In the genomic region with DNA sequence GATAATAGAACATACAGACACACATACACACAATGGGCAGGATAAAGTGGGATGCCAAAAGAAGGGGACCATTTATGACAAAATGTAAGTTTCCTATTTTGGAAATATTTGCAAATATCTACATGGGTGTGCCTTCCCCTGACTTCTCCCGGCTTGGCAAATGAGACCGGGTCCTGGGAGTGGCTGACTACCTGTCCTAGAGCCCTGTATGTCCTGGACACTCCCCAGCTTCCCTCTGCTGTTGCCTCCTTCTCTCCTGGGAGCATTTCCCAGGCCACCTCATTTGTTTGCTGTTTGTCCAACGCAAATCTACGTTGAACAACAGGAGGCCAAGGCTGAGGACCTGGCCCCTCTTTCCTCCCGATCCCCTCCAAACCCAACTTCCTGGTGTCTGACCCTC, we compare ENCODE assay signal across 19 cellular contexts. TPM values are rescaled to one million over a fixed set of nuclear protein-coding genes. Genes with fewer than 3 reads are reported as not detected.
DNase-seq lines count a peak whose midpoint lies in the region; ATAC-seq and TF ChIP-seq lines count a peak whose summit lies in the region.
"Had no signal": no experiment of that assay in that cellular context is flagged by ENCODE, and none has a peak within 500 bp of the region (broad histone marks: within the 10 kb centered on the region; RNA-seq: fewer than 3 reads in every experiment).

No MANE protein-coding gene starts in this region.

- peaks cover 4% of the 10 kb centered on the region for H3K4me1 Mint-ChIP-seq in activated naive CD8-positive, alpha-beta T cell treated with anti-CD3 and anti-CD28 coated beads, Interleukin-2, amount 10 ng/mL, durations not matched to agents 7 days and 5 days
- peaks cover 13% of the 10 kb centered on the region for H3K4me1 Mint-ChIP-seq in activated naive CD8-positive, alpha-beta T cell treated with anti-CD3 and anti-CD28 coated beads, Interleukin-2, amount 50 U/mL, for 24 hours
- H3K4me1 Mint-ChIP-seq in naive thymus-derived CD8-positive, alpha-beta T cell: peaks cover 17 to 43% (median 20%) of the 10 kb centered on the region in 4 donors
- H3K4me1 Mint-ChIP-seq: B cell had no signal

- H3K27ac Mint-ChIP-seq in activated naive CD8-positive, alpha-beta T cell treated with anti-CD3 and anti-CD28 coated beads, Interleukin-2, amount 10 ng/mL, durations not matched to agents 7 days and 5 days: no peak overlapping the region
- H3K27ac Mint-ChIP-seq in activated naive CD8-positive, alpha-beta T cell treated with anti-CD3 and anti-CD28 coated beads, Interleukin-2, amount 50 U/mL, for 24 hours: no peak overlapping the region
- peak overlapping the region in 7 of 10 donors; percentile 3 to 84 (median 43) for H3K27ac Mint-ChIP-seq in naive thymus-derived CD8-positive, alpha-beta T cell
- H3K27ac Mint-ChIP-seq: B cell, HFFc6 had no signal

- H2AFZ ChIP-seq in PC-3 (ENCODE audit: low read length): peak overlapping the region; percentile 37; the same call in 1 of the 2 replicates

- peaks cover 45% of the 10 kb centered on the region for H3K36me3 Mint-ChIP-seq in activated naive CD8-positive, alpha-beta T cell treated with anti-CD3 and anti-CD28 coated beads, Interleukin-2, amount 10 ng/mL, durations not matched to agents 7 days and 5 days
- peaks cover 22% of the 10 kb centered on the region for H3K36me3 Mint-ChIP-seq in activated naive CD8-positive, alpha-beta T cell treated with anti-CD3 and anti-CD28 coated beads, Interleukin-2, amount 50 U/mL, for 24 hours (ENCODE audit: low read depth)
- peaks cover 10 to 86% (median 22%) of the 10 kb centered on the region in 3 donors for H3K36me3 Mint-ChIP-seq in naive thymus-derived CD8-positive, alpha-beta T cell
- H3K36me3 Mint-ChIP-seq: CD4-positive, alpha-beta memory T cell had no signal

- H3K9me2 ChIP-seq in PC-3 (replicated peaks; ENCODE audit: low read length): no peaks in the 10 kb centered on the region

- no peak overlapping the region for H3K4me3 ChIP-seq in BLaER1 treated with 17β-estradiol and CSF1 and Interleukin-3, amounts not matched to agents 10 nM and 100 nM
- no peak overlapping the region for H3K4me3 ChIP-seq in PC-3 (ENCODE audit: low read length)

- H3K79me2 ChIP-seq in PC-3 (ENCODE audit: low read length): no peaks in the 10 kb centered on the region

- TF ChIP-seq CTCF in PC-3 (conservative IDR thresholded peaks at IDR 0.05; ENCODE audit: low read depth, low read length) (no peak), omental fat pad (IDR thresholded peaks at IDR 0.05) (no peak)

- no peaks in the 10 kb centered on the region for H3K27me3 ChIP-seq in BLaER1 treated with 17β-estradiol and CSF1 and Interleukin-3, amounts not matched to agents 10 nM and 100 nM
- no peaks in the 10 kb centered on the region for H3K27me3 ChIP-seq in PC-3 (ENCODE audit: low read length)

- H4K20me1 ChIP-seq in BLaER1 treated with 17β-estradiol and CSF1 and Interleukin-3, amounts not matched to agents 10 nM and 100 nM: peaks cover 0 to 5% (median 0%) of the 10 kb centered on the region in 11 experiments; a peak in 1 of 22 replicates
- H4K20me1 ChIP-seq in PC-3 (ENCODE audit: low read length): no peaks in the 10 kb centered on the region

- H3K27ac ChIP-seq in BLaER1 treated with 17β-estradiol and CSF1 and Interleukin-3, amounts not matched to agents 10 nM and 100 nM: peak overlapping the region in 7 of 11 experiments; percentile 23 to 61 (median 54); a peak in 10 of 22 replicates
- no peak overlapping the region for H3K27ac ChIP-seq in PC-3 (ENCODE audit: low read length)

- H3K9ac ChIP-seq in BLaER1 treated with 17β-estradiol and CSF1 and Interleukin-3, amounts not matched to agents 10 nM and 100 nM: no peak overlapping the region
- H3K9ac ChIP-seq in PC-3 (ENCODE audit: low read length): no peak overlapping the region

- H3F3A ChIP-seq in PC-3 (ENCODE audit: low read length, unreplicated experiment): no peaks in the 10 kb centered on the region

- no TSS peak for BruUV-seq in PC-3 (replicated peaks; lab: Mats Ljungman, UMichigan)

- intact Hi-C loops in PC-3 (cut with micrococcal nuclease): no loop called here

- H3K4me1 ChIP-seq in BLaER1 treated with 17β-estradiol and CSF1 and Interleukin-3, amounts not matched to agents 10 nM and 100 nM: peaks cover 10 to 38% (median 30%) of the 10 kb centered on the region in 10 experiments; a peak in 19 of 20 replicates
- H3K4me1 ChIP-seq in PC-3 (ENCODE audit: insufficient read depth, low read length): peaks cover 24% of the 10 kb centered on the region

- CTCF ChIA-PET in PC-3 (lab: Charles Lee): no interaction called here

- ATAC-seq in activated naive CD8-positive, alpha-beta T cell treated with anti-CD3 and anti-CD28 coated beads, Interleukin-2, amount 10 ng/mL, durations not matched to agents 7 days and 5 days (ENCODE audit: low read depth): no peak
- no peak for ATAC-seq in activated naive CD8-positive, alpha-beta T cell treated with anti-CD3 and anti-CD28 coated beads, Interleukin-2, amount 50 U/mL, for 24 hours
- ATAC-seq in PC-3 (peak; percentile 22; the same call in 1 of the 2 replicates), left lobe of liver (no peak), omental fat pad (ENCODE audit: low FRiP score) (no peak)
- ATAC-seq in naive thymus-derived CD8-positive, alpha-beta T cell: no peak

- H3K36me3 ChIP-seq in BLaER1 treated with 17β-estradiol and CSF1 and Interleukin-3, amounts not matched to agents 10 nM and 100 nM: peaks cover 0 to 84% (median 10%) of the 10 kb centered on the region in 11 experiments; a peak in 11 of 22 replicates
- no peaks in the 10 kb centered on the region for H3K36me3 ChIP-seq in PC-3 (ENCODE audit: low read depth, low read length)

- H3K4me3 Mint-ChIP-seq in activated naive CD8-positive, alpha-beta T cell treated with anti-CD3 and anti-CD28 coated beads, Interleukin-2, amount 10 ng/mL, durations not matched to agents 7 days and 5 days: no peak overlapping the region
- no peak overlapping the region for H3K4me3 Mint-ChIP-seq in activated naive CD8-positive, alpha-beta T cell treated with anti-CD3 and anti-CD28 coated beads, Interleukin-2, amount 50 U/mL, for 24 hours
- no peak overlapping the region for H3K4me3 Mint-ChIP-seq in naive thymus-derived CD8-positive, alpha-beta T cell
- H3K4me3 Mint-ChIP-seq: B cell; CD4-positive, alpha-beta memory T cell; HFFc6 had no signal

- no peaks in the 10 kb centered on the region for H3K9me3 Mint-ChIP-seq in activated naive CD8-positive, alpha-beta T cell treated with anti-CD3 and anti-CD28 coated beads, Interleukin-2, amount 10 ng/mL, durations not matched to agents 7 days and 5 days
- H3K9me3 Mint-ChIP-seq in activated naive CD8-positive, alpha-beta T cell treated with anti-CD3 and anti-CD28 coated beads, Interleukin-2, amount 50 U/mL, for 24 hours: no peaks in the 10 kb centered on the region
- H3K9me3 Mint-ChIP-seq in naive thymus-derived CD8-positive, alpha-beta T cell: no peaks in the 10 kb centered on the region
- H3K9me3 Mint-ChIP-seq: CD4-positive, alpha-beta memory T cell; HFFc6 had no signal

- peak overlapping the region in 9 of 11 experiments; percentile 46 to 72 (median 61); a peak in 15 of 22 replicates for H3K4me2 ChIP-seq in BLaER1 treated with 17β-estradiol and CSF1 and Interleukin-3, amounts not matched to agents 10 nM and 100 nM
- H3K4me2 ChIP-seq in PC-3 (ENCODE audit: low read length): no peak overlapping the region

- H3K9me3 ChIP-seq in BLaER1 treated with 17β-estradiol and CSF1 and Interleukin-3, amounts not matched to agents 10 nM and 100 nM (replicated peaks in 1 of 11): no peaks in the 10 kb centered on the region
- no peaks in the 10 kb centered on the region for H3K9me3 ChIP-seq in PC-3 (ENCODE audit: low read length)

- no peaks in the 10 kb centered on the region for H3K27me3 Mint-ChIP-seq in activated naive CD8-positive, alpha-beta T cell treated with anti-CD3 and anti-CD28 coated beads, Interleukin-2, amount 10 ng/mL, durations not matched to agents 7 days and 5 days
- no peaks in the 10 kb centered on the region for H3K27me3 Mint-ChIP-seq in activated naive CD8-positive, alpha-beta T cell treated with anti-CD3 and anti-CD28 coated beads, Interleukin-2, amount 50 U/mL, for 24 hours
- H3K27me3 Mint-ChIP-seq in naive thymus-derived CD8-positive, alpha-beta T cell: no peaks in the 10 kb centered on the region
- H3K27me3 Mint-ChIP-seq: B cell had no signal

- DNase-seq in activated naive CD8-positive, alpha-beta T cell treated with anti-CD3 and anti-CD28 coated beads, Interleukin-2, amount 10 ng/mL, durations not matched to agents 7 days and 5 days: peak; percentile 3
- no peak for DNase-seq in activated naive CD8-positive, alpha-beta T cell treated with anti-CD3 and anti-CD28 coated beads, Interleukin-2, amount 50 U/mL, for 24 hours
- DNase-seq in PC-3 (no peak), left lobe of liver (ENCODE audit: low spot score) (no peak), COLO829 (ENCODE audit: low spot score) (no peak), omental fat pad (ENCODE audit: low spot score) (no peak)
- no peak for DNase-seq in naive thymus-derived CD8-positive, alpha-beta T cell
- DNase-seq: CD4-positive, alpha-beta memory T cell; DMS79 treated with DMSO at 0.1 percent for 48 hours; HFFc6; KG1; MV-4-11; NCI-H1694 treated with DMSO at 0.1 percent for 48 hours; NCI-H2107; NCI-H510A; NCI-H82 had no signal

- POLR2A ChIA-PET in activated naive CD8-positive, alpha-beta T cell treated with anti-CD3 and anti-CD28 coated beads, Interleukin-2, amount 10 ng/mL, durations not matched to agents 7 days and 5 days (lab: Charles Lee): no interaction called here
- POLR2A ChIA-PET in PC-3 (lab: Charles Lee; ENCODE audit: unreplicated experiment): no interaction called here
- POLR2A ChIA-PET in naive thymus-derived CD8-positive, alpha-beta T cell (lab: Charles Lee): interaction anchor here (1.1 kb wide), 2 partner anchors 13 to 15 kb away, joined by 3 to 7 read pairs; no protein-coding TSS in a partner anchor

RNA-seq across cellular contexts. Expression of gene PECAM1, which starts 16.9 kb away (rescaled TPM):
- 100 to 1,000 TPM; 163 to 167 TPM for total RNA-seq in activated naive CD8-positive, alpha-beta T cell treated with anti-CD3 and anti-CD28 coated beads, Interleukin-2, amount 10 ng/mL, durations not matched to agents 7 days and 5 days
- total RNA-seq in PC-3 (2014; rRNA removed) (2.3 and 2.4 TPM in 2 replicates), left lobe of liver (20.2 TPM), omental fat pad (100 to 1,000 TPM in 3 of 4 donors, 10 to 100 TPM in 1; 90.4 to 321 (median 206) TPM)
- 100 to 1,000 TPM; 172 to 177 TPM for total RNA-seq in naive thymus-derived CD8-positive, alpha-beta T cell
- 100 to 1,000 TPM; 168 to 264 (median 187) TPM for polyA plus RNA-seq in naive thymus-derived CD8-positive, alpha-beta T cell
- total RNA-seq: A172 had no signal

Comparison
In these comparisons a context has a peak if more than half of its experiments do, and no peak if none do; other contexts are left out.
1. H3K27ac Mint-ChIP-seq: peak in naive thymus-derived CD8-positive, alpha-beta T cell (7 of 10); none in activated naive CD8-positive, alpha-beta T cell treated with anti-CD3 and anti-CD28 coated beads, Interleukin-2, amount 10 ng/mL, durations not matched to agents 7 days and 5 days (single experiment) and activated naive CD8-positive, alpha-beta T cell treated with anti-CD3 and anti-CD28 coated beads, Interleukin-2, amount 50 U/mL, for 24 hours (single experiment).